ENCODE assay signal across 8 cellular contexts in the genomic region with DNA sequence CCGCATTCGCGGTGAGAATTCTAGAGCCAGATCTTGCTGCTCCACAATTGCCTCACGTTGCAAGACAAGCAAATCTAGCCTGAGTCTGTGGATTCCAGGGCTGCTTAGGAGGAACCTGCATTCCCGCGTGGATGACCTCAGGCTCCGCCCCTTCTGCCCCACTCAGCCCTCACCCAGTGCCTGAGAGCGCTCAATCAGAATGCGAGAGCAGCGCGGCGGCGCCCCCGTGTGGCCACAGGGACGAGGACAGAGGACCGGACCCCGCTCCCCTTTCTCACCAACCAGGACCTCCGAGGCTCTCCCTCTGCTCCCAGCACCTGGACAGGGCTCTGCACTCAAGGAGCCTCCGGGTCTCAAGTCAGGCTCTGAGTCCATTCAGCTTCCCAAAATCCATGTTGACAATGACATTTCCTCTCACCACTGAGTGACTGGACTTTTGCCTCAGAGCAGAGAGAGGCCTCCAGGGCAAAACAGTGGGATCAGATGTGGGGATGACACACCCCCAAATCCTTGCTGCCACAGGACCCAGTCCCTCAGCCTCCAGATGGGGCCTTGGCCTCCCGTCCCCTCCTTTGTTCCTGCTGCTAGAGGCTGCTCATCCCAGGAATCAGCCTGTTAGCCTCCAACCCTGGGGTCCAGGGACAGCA. TPM values are rescaled to one million over a fixed set of nuclear protein-coding genes. Genes with fewer than 3 reads are reported as not detected.
DNase-seq lines count a peak whose midpoint lies in the region; ATAC-seq and TF ChIP-seq lines count a peak whose summit lies in the region.

No MANE protein-coding gene starts in this region.

- H3K9me3 ChIP-seq in RWPE2 (ENCODE audit: severe bottlenecking) (no peaks in the 10 kb centered on the region), testis (no peaks in the 10 kb centered on the region)

- ATAC-seq in RWPE2 (ENCODE audit: low read depth) = peak; percentile 86

- H3K27ac ChIP-seq in RWPE2 (ENCODE audit: poor library complexity, severe bottlenecking) = no peak overlapping the region
- H3K27ac ChIP-seq in testis = no peak overlapping the region

- 11 to 26% methylated on average over 7 to 20 of the region's 20 CpGs for WGBS in testis, 2 donors

- peak; percentile 74 for DNase-seq in NK-92 treated with Interleukin-12 subunit alpha and Interleukin-12 subunit beta, amount 100 ng/mL, for 24 hours (lab: John Stamatoyannopoulos, UW)
- DNase-seq in NK-92 (lab: John Stamatoyannopoulos, UW; ENCODE audit: unreplicated experiment) (no peak), KG1 (lab: John Stamatoyannopoulos, UW) (peak; percentile 37), RWPE2 (ENCODE audit: low spot score) (no peak), foreskin melanocyte (peak; percentile 40), nucleus accumbens (lab: John Stamatoyannopoulos, UW) (peak in 47 of 56 donors; percentile 1 to 78 (median 33)), testis (peak; percentile 91)
- DNase-seq in activated effector memory CD4-positive, alpha-beta T cell treated with Interleukin-2 at 50 U/mL for 16 hours = peak; percentile 72

- H3K27me3 ChIP-seq in RWPE2 (ENCODE audit: insufficient read depth, poor library complexity, severe bottlenecking) (peaks cover 6% of the 10 kb centered on the region), testis (no peaks in the 10 kb centered on the region)

- no peak for TF ChIP-seq POLR2A in testis (IDR thresholded peaks at IDR 0.05)

- intact Hi-C loops in testis (cut with DNase I; ENCODE audit: low total_unique reads) = no loop called here

- H3K4me1 ChIP-seq in RWPE2 (ENCODE audit: insufficient read depth, poor library complexity, severe bottlenecking) = no peaks in the 10 kb centered on the region
- no peaks in the 10 kb centered on the region for H3K4me1 ChIP-seq in testis

- no peak overlapping the region for H3K4me3 ChIP-seq in RWPE2 (ENCODE audit: severe bottlenecking)
- H3K4me3 ChIP-seq in testis = no peak overlapping the region

- H3K36me3 ChIP-seq in RWPE2 (ENCODE audit: low read depth) = no peaks in the 10 kb centered on the region
- no peaks in the 10 kb centered on the region for H3K36me3 ChIP-seq in testis (ENCODE audit: low read depth, missing control alignments)

- TF ChIP-seq CTCF in RWPE2 (IDR thresholded peaks at IDR 0.05; ENCODE audit: poor library complexity, severe bottlenecking) (peak; percentile 86), testis (IDR thresholded peaks at IDR 0.05) (peak in 2 of 3 experiments; percentile 71 to 77)

RNA-seq across cellular contexts. Expression of a gene that starts 52.0 kb away (rescaled TPM):
- 100 to 1,000 TPM in 1 of 2 donors, 10 to 100 TPM in 1; 94.3 to 101 TPM for total RNA-seq in testis
- 49.8 TPM for polyA plus RNA-seq in testis (ENCODE audit: insufficient read depth, low read depth, low replicate concordance)

Comparison
In these comparisons a context has a peak if more than half of its experiments do, and no peak if none do; other contexts are left out.
1. DNase-seq: peak in NK-92 treated with Interleukin-12 subunit alpha and Interleukin-12 subunit beta, amount 100 ng/mL, for 24 hours (single experiment), KG1 (single experiment), activated effector memory CD4-positive, alpha-beta T cell treated with Interleukin-2 at 50 U/mL for 16 hours (single experiment), foreskin melanocyte (single experiment), nucleus accumbens (47 of 56) and testis (single experiment); none in NK-92 (single experiment) and RWPE2 (single experiment).